In the genomic region with DNA sequence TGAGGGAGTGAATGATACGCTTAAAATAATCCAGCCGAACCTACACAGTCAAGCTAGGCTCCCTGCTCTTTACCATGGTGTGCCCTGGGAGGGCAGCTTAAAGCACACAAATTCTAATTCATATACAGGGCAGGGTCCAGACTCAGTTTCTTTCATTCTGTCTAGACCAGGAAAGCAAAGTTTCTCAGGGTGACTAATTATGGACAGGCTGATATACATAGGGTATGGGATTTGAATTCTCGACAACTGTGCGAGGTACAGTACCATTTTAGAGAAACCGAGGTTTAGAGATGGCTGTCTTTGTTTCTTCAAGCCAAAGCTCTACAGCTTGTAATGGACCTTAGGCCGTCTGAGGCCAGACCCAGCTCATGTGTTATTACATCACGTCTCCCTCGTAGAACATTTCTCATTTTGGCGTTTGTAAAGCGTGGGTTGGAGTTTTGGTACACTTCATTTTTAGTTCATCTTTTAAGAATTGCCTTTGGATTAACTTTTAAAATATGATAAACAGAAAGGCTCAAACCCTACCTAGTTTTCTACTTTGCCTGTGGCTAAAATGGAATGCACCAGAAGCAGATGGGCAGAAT, we compare ENCODE assay signal across 8 cellular contexts. TPM values are rescaled to one million over a fixed set of nuclear protein-coding genes. Genes with fewer than 3 reads are reported as not detected.
DNase-seq lines count a peak whose midpoint lies in the region; ATAC-seq and TF ChIP-seq lines count a peak whose summit lies in the region.

No MANE protein-coding gene starts in this region.

- no peaks in the 10 kb centered on the region for H3K9me3 ChIP-seq in mucosa of stomach (ENCODE audit: control insufficient read depth, low read length)
- no peaks in the 10 kb centered on the region for H3K9me3 ChIP-seq in vagina

- POLR2A ChIA-PET in MCF 10A (lab: Yijun Ruan, JAX), result no interaction called here

- TF ChIP-seq POLR2A in vagina (IDR thresholded peaks at IDR 0.05), result no peak

- H4K8ac ChIP-seq in mesendoderm (ENCODE audit: low read depth, low read length), result no peak overlapping the region

- H3K9ac ChIP-seq in mucosa of stomach (ENCODE audit: low read length) (peak overlapping the region; percentile 88), mesendoderm (ENCODE audit: low read length) (no peak overlapping the region)

- no peak overlapping the region for H3K4ac ChIP-seq in mesendoderm (ENCODE audit: low read depth, low read length)

- no peak overlapping the region for H3K56ac ChIP-seq in mesendoderm (ENCODE audit: low read length)

- no peak overlapping the region for H4K5ac ChIP-seq in mesendoderm (ENCODE audit: low read length)

- no peak for ATAC-seq in stimulated activated naive CD8-positive, alpha-beta T cell treated with anti-CD3 and anti-CD28 coated beads, Interleukin-15, Interleukin-2, amounts not matched to agents 100 U/mL and 50 U/mL, for 24 hours
- no peak for ATAC-seq in HG03457 (IDR thresholded peaks at IDR 0.05; ENCODE audit: unreplicated experiment)

- H3K36me3 ChIP-seq in mucosa of stomach (ENCODE audit: control insufficient read depth, insufficient read depth, low read length) (no peaks in the 10 kb centered on the region), vagina (no peaks in the 10 kb centered on the region), mesendoderm (ENCODE audit: control insufficient read depth, insufficient read depth, low read length) (no peaks in the 10 kb centered on the region)

- H3K4me3 ChIP-seq in mucosa of stomach (ENCODE audit: low read length) (peak overlapping the region; percentile 96), vagina (peak overlapping the region; percentile 69 to 81), mesendoderm (ENCODE audit: low read length) (no peak overlapping the region)

- H3K4me1 Mint-ChIP-seq in stimulated activated naive CD8-positive, alpha-beta T cell treated with anti-CD3 and anti-CD28 coated beads, Interleukin-15, Interleukin-2, amounts not matched to agents 100 ng/mL and 50 ng/mL, for 24 hours (ENCODE audit: low read depth), result peaks cover 49% of the 10 kb centered on the region
- peaks cover 58% of the 10 kb centered on the region for H3K4me1 Mint-ChIP-seq in MCF 10A (ENCODE audit: insufficient read depth, unreplicated experiment)

- H3K4me1 ChIP-seq in mucosa of stomach (ENCODE audit: control insufficient read depth, insufficient read depth, low read length) (peaks cover 4% of the 10 kb centered on the region), vagina (peaks cover 35% of the 10 kb centered on the region), mesendoderm (ENCODE audit: control insufficient read depth, low read depth, low read length) (no peaks in the 10 kb centered on the region)

- H3K4me2 ChIP-seq in mesendoderm (ENCODE audit: low read length), result no peak overlapping the region

- H3K27me3 Mint-ChIP-seq in stimulated activated naive CD8-positive, alpha-beta T cell treated with anti-CD3 and anti-CD28 coated beads, Interleukin-15, Interleukin-2, amounts not matched to agents 100 ng/mL and 50 ng/mL, for 24 hours, result no peaks in the 10 kb centered on the region
- H3K27me3 Mint-ChIP-seq in MCF 10A (ENCODE audit: insufficient read depth, unreplicated experiment), result no peaks in the 10 kb centered on the region

- no peak overlapping the region for H3K23ac ChIP-seq in mesendoderm (ENCODE audit: low read length)

- H3K27ac ChIP-seq in vagina, result peak overlapping the region; percentile 84
- H3K27ac ChIP-seq in mesendoderm (ENCODE audit: low read depth, low read length), result no peak overlapping the region

- no peaks in the 10 kb centered on the region for H3K79me2 ChIP-seq in mesendoderm (ENCODE audit: control insufficient read depth, insufficient read depth, low read length)

- CTCF ChIA-PET in MCF 10A (lab: Yijun Ruan, JAX), result interaction anchor here (0.7 to 6.4 kb wide), 4 partner anchors 53 to 968 kb away, joined by 3 to 63 read pairs (median 14); no protein-coding TSS in a partner anchor

- BruUV-seq in MCF 10A (replicated peaks; lab: Mats Ljungman, UMichigan), result no TSS peak

- no peak for DNase-seq in stimulated activated naive CD8-positive, alpha-beta T cell treated with anti-CD3 and anti-CD28 coated beads, Interleukin-15, Interleukin-2, amounts not matched to agents 100 U/mL and 50 U/mL, for 24 hours
- DNase-seq in MCF 10A (ENCODE audit: unreplicated experiment) (no peak), vagina (ENCODE audit: extremely low spot score in 2 of 2) (no peak), hypothalamus (lab: John Stamatoyannopoulos, UW) (no peak), mesendoderm (no peak)

- no peak overlapping the region for H2AK5ac ChIP-seq in mesendoderm (ENCODE audit: low read length)

- H2BK120ac ChIP-seq in mesendoderm (ENCODE audit: low read depth, low read length), result no peak overlapping the region

- TF ChIP-seq CTCF in MCF 10A (IDR thresholded peaks at IDR 0.05; ENCODE audit: unreplicated experiment) (no peak), vagina (IDR thresholded peaks at IDR 0.05) (no peak)

- no CpG with 5 or more reads among the region's 10 CpGs for WGBS in mesendoderm (ENCODE audit: extremely low coverage, insufficient coverage, low lambda C conversion rate)

- H2BK15ac ChIP-seq in mesendoderm (replicated peaks; ENCODE audit: low read depth), result no peak overlapping the region

- peaks cover 7% of the 10 kb centered on the region for H3K27me3 ChIP-seq in mucosa of stomach (ENCODE audit: control insufficient read depth, insufficient read depth, low read length)
- H3K27me3 ChIP-seq in vagina, result no peaks in the 10 kb centered on the region
- peaks cover 11% of the 10 kb centered on the region for H3K27me3 ChIP-seq in mesendoderm (ENCODE audit: insufficient read depth, low read length, poor library complexity)

- H3K79me1 ChIP-seq in mesendoderm (ENCODE audit: low read length), result no peaks in the 10 kb centered on the region

- no peaks in the 10 kb centered on the region for H3K9me3 Mint-ChIP-seq in stimulated activated naive CD8-positive, alpha-beta T cell treated with anti-CD3 and anti-CD28 coated beads, Interleukin-15, Interleukin-2, amounts not matched to agents 100 ng/mL and 50 ng/mL, for 24 hours
- H3K9me3 Mint-ChIP-seq in MCF 10A (ENCODE audit: unreplicated experiment), result no peaks in the 10 kb centered on the region

- no peak overlapping the region for H3K18ac ChIP-seq in mesendoderm (ENCODE audit: low read length)

- H3K36me3 Mint-ChIP-seq in stimulated activated naive CD8-positive, alpha-beta T cell treated with anti-CD3 and anti-CD28 coated beads, Interleukin-15, Interleukin-2, amounts not matched to agents 100 ng/mL and 50 ng/mL, for 24 hours (ENCODE audit: low read depth), result peaks cover 69% of the 10 kb centered on the region
- peaks cover 15% of the 10 kb centered on the region for H3K36me3 Mint-ChIP-seq in MCF 10A (ENCODE audit: insufficient read depth, unreplicated experiment)

- H3K27ac Mint-ChIP-seq in stimulated activated naive CD8-positive, alpha-beta T cell treated with anti-CD3 and anti-CD28 coated beads, Interleukin-15, Interleukin-2, amounts not matched to agents 100 ng/mL and 50 ng/mL, for 24 hours, result peak overlapping the region; percentile 99
- peak overlapping the region; percentile 42 for H3K27ac Mint-ChIP-seq in MCF 10A (ENCODE audit: low read depth, unreplicated experiment)

- no peak overlapping the region for H2BK5ac ChIP-seq in mesendoderm (ENCODE audit: low read length)

- peak overlapping the region; percentile 97 for H3K4me3 Mint-ChIP-seq in stimulated activated naive CD8-positive, alpha-beta T cell treated with anti-CD3 and anti-CD28 coated beads, Interleukin-15, Interleukin-2, amounts not matched to agents 100 ng/mL and 50 ng/mL, for 24 hours
- peak overlapping the region; percentile 91 for H3K4me3 Mint-ChIP-seq in MCF 10A (ENCODE audit: unreplicated experiment)

- intact Hi-C loops in MCF 10A (cut with micrococcal nuclease) (loop anchor here (10.0 kb wide), 1 partner anchor 458 kb away; no protein-coding TSS in a partner anchor), vagina (cut with DNase I) (loop anchor here (10.0 kb wide), 2 partner anchors 968 to 1098 kb away; no protein-coding TSS in a partner anchor)

RNA-seq across cellular contexts. Expression of gene PTGER4, which starts 2.8 kb away (rescaled TPM):
- total RNA-seq in MCF 10A (2022), result 1.1 and 2.5 TPM in 2 replicates
- total RNA-seq in vagina, result 19.4 TPM
- 3.7 TPM for polyA plus RNA-seq in mesendoderm (2013, experiment 1 of 2)
- polyA plus RNA-seq in mesendoderm (2013, experiment 2 of 2), result 3.9 TPM
